Comparison of ENCODE assay signal across 17 cellular contexts in genomic region chr18:73669299-73669698, GRCh38.
DNase-seq lines count a peak whose midpoint lies in the region; ATAC-seq and TF ChIP-seq lines count a peak whose summit lies in the region.
"Had no signal": no experiment of that assay in that cellular context is flagged by ENCODE, and none has a peak within 500 bp of the region (broad histone marks: within the 10 kb centered on the region; RNA-seq: fewer than 3 reads in every experiment).

No MANE protein-coding gene starts in this region.

- H3K27ac ChIP-seq in SK-N-SH (ENCODE audit: low read depth in 2 of 2, low read length in 1 of 2) (no peak overlapping the region), right atrium auricular region (no peak overlapping the region), hepatocyte (no peak overlapping the region)
- H3K27ac ChIP-seq: cardiac muscle cell, Peyer's patch had no signal

- no peaks in the 10 kb centered on the region for H3F3A ChIP-seq in SK-N-SH (replicated peaks; ENCODE audit: insufficient read depth)

- no peaks in the 10 kb centered on the region for H3K4me1 ChIP-seq in SK-N-SH (ENCODE audit: control insufficient read depth in 1 of 2, insufficient read depth in 2 of 2, low read depth in 1 of 2, low read length in 1 of 2)
- H3K4me1 ChIP-seq in right atrium auricular region = no peaks in the 10 kb centered on the region
- H3K4me1 ChIP-seq in hepatocyte (ENCODE audit: insufficient read depth) = no peaks in the 10 kb centered on the region
- H3K4me1 ChIP-seq: Peyer's patch had no signal

- CTCF ChIA-PET in SK-N-SH (lab: Yijun Ruan, JAX) = interaction anchor here (1.3 to 1.8 kb wide), 2 partner anchors 69 to 173 kb away, joined by 3 to 6 read pairs; no protein-coding TSS in a partner anchor
- CTCF ChIA-PET in GM10248 (lab: Yijun Ruan, JAX) = no interaction called here

- WGBS in SK-N-SH (ENCODE audit: low lambda C conversion rate) = 43% methylated on average over 6 of the region's 6 CpGs
- 62% methylated on average over 6 of the region's 6 CpGs for WGBS in hepatocyte (ENCODE audit: low lambda C conversion rate, missing lambda C conversion rate)

- H4K20me1 ChIP-seq in SK-N-SH (ENCODE audit: insufficient read depth) (no peaks in the 10 kb centered on the region), hepatocyte (ENCODE audit: insufficient read depth, poor library complexity, severe bottlenecking) (no peaks in the 10 kb centered on the region)

- H3K36me3 ChIP-seq in SK-N-SH (replicated peaks in 1 of 2; ENCODE audit: control insufficient read depth in 1 of 2, insufficient read depth in 2 of 2, low read length in 1 of 2) = no peaks in the 10 kb centered on the region
- no peaks in the 10 kb centered on the region for H3K36me3 ChIP-seq in right atrium auricular region
- H3K36me3 ChIP-seq in hepatocyte (replicated peaks; ENCODE audit: insufficient read depth, low read depth) = no peaks in the 10 kb centered on the region
- H3K36me3 ChIP-seq: cardiac muscle cell, Peyer's patch had no signal

- 0 out of 3 replicates have a peak, but pooled peaks have one; percentile 40 for ATAC-seq in SK-N-SH treated with all-trans-retinoic acid at 6 μM for 48 hours
- ATAC-seq: effector memory CD8-positive, alpha-beta T cell had no signal

- H3K9me3 ChIP-seq in SK-N-SH (no peaks in the 10 kb centered on the region; the same call in 1 of the 2 replicates), right atrium auricular region (no peaks in the 10 kb centered on the region), hepatocyte (ENCODE audit: low read depth) (no peaks in the 10 kb centered on the region)
- H3K9me3 ChIP-seq: Peyer's patch had no signal

- H3K9me2 ChIP-seq in SK-N-SH (no peaks in the 10 kb centered on the region), hepatocyte (replicated peaks; ENCODE audit: insufficient read depth) (no peaks in the 10 kb centered on the region)

- no peaks in the 10 kb centered on the region for H3K27me3 ChIP-seq in SK-N-SH (ENCODE audit: insufficient read depth)
- H3K27me3 ChIP-seq in right atrium auricular region = no peaks in the 10 kb centered on the region
- no peaks in the 10 kb centered on the region for H3K27me3 ChIP-seq in hepatocyte
- H3K27me3 ChIP-seq: cardiac muscle cell, Peyer's patch had no signal

- H3K4me2 ChIP-seq in SK-N-SH (no peak overlapping the region), hepatocyte (no peak overlapping the region)

- no peak for TF ChIP-seq RAD21 in SK-N-SH (IDR thresholded peaks at IDR 0.05; ENCODE audit: low read length)

- no peak overlapping the region for H3K9ac ChIP-seq in SK-N-SH

- DNase-seq in SK-N-SH (no peak), astrocyte of the hippocampus (ENCODE audit: low read depth, low spot score) (peak; percentile 93), globus pallidus (ENCODE audit: low spot score) (peak; percentile 11), right atrium auricular region (ENCODE audit: low spot score) (no peak), hepatocyte (ENCODE audit: low spot score) (no peak), GM10248 (ENCODE audit: extremely low spot score) (no peak), NCI-H1105 (lab: John Stamatoyannopoulos, UW) (no peak)
- DNase-seq: activated CD4-positive, CD25-positive, alpha-beta regulatory T cell; activated gamma-delta T cell treated with Interleukin-2 at 50 U/mL for 16 hours; effector memory CD8-positive, alpha-beta T cell; GF-D8; NCI-H1694; NCI-H510A; occipital lobe; Peyer's patch had no signal

- POLR2A ChIA-PET in SK-N-SH (lab: Yijun Ruan, JAX) = no interaction called here
- POLR2A ChIA-PET in GM10248 (lab: Yijun Ruan, JAX) = no interaction called here

- H3K4me3 ChIP-seq in SK-N-SH (ENCODE audit: low read depth in 2 of 2, low read length in 1 of 2) (no peak overlapping the region), right atrium auricular region (no peak overlapping the region), hepatocyte (no peak overlapping the region)
- H3K4me3 ChIP-seq: cardiac muscle cell, Peyer's patch had no signal

- no peak for TF ChIP-seq CTCF in SK-N-SH (IDR thresholded peaks at IDR 0.05)
- no peak for TF ChIP-seq CTCF in right atrium auricular region (IDR thresholded peaks at IDR 0.05)
- no peak for TF ChIP-seq CTCF in hepatocyte (IDR thresholded peaks at IDR 0.05; ENCODE audit: poor library complexity)
- no peak for TF ChIP-seq CTCF in GM10248 (IDR thresholded peaks at IDR 0.05; ENCODE audit: control extremely low read depth, extremely low read depth, low read depth, missing control alignments)

- TF ChIP-seq EP300 in SK-N-SH (IDR thresholded peaks at IDR 0.05; ENCODE audit: borderline replicate concordance in 1 of 2, low read depth in 1 of 2, low read length in 1 of 2) = no peak

- no peaks in the 10 kb centered on the region for H3K79me2 ChIP-seq in SK-N-SH (ENCODE audit: insufficient read depth)
- H3K79me2 ChIP-seq in hepatocyte = no peaks in the 10 kb centered on the region

- H2AFZ ChIP-seq in SK-N-SH (ENCODE audit: low read depth) (no peak overlapping the region), hepatocyte (no peak overlapping the region)

TF ChIP-seq in SK-N-SH treated with all-trans-retinoic acid at 6 μM for 48 hours, 23 proteins besides CTCF, POLR2A, EP300 and RAD21 (continues in another document):
- no peak for TF ChIP-seq ZNF8 (CRISPR knock-in tag; IDR thresholded peaks at IDR 0.05)
- TF ChIP-seq BACH2 (CRISPR knock-in tag; IDR thresholded peaks at IDR 0.05; ENCODE audit: borderline replicate concordance) = no peak
- no peak for TF ChIP-seq PPARA (CRISPR knock-in tag; IDR thresholded peaks at IDR 0.05; ENCODE audit: borderline replicate concordance)
- no peak for TF ChIP-seq TCF4 (CRISPR knock-in tag; IDR thresholded peaks at IDR 0.05; ENCODE audit: borderline replicate concordance)
- TF ChIP-seq ZFP3 (CRISPR knock-in tag; IDR thresholded peaks at IDR 0.05) = no peak
- no peak for TF ChIP-seq POU6F1 (CRISPR knock-in tag; IDR thresholded peaks at IDR 0.05; ENCODE audit: borderline replicate concordance, low read depth)
- no peak for TF ChIP-seq ZNF565 (CRISPR knock-in tag; conservative IDR thresholded peaks at IDR 0.05; ENCODE audit: low read depth)
- TF ChIP-seq ZNF70 (CRISPR knock-in tag; IDR thresholded peaks at IDR 0.05) = no peak
- no peak for TF ChIP-seq OSR1 (CRISPR knock-in tag; IDR thresholded peaks at IDR 0.05)
- TF ChIP-seq ZC3H10 (CRISPR knock-in tag; IDR thresholded peaks at IDR 0.05) = no peak
- TF ChIP-seq CSDC2 (CRISPR knock-in tag; IDR thresholded peaks at IDR 0.05) = no peak

TF ChIP-seq in SK-N-SH, 30 proteins besides CTCF, POLR2A, EP300 and RAD21:
- no peak for TF ChIP-seq RXRA (IDR thresholded peaks at IDR 0.05; ENCODE audit: borderline replicate concordance, low read depth)
- TF ChIP-seq POLR2AphosphoS5 (IDR thresholded peaks at IDR 0.05; ENCODE audit: low read depth, low read length) = no peak
- TF ChIP-seq TAF1 (IDR thresholded peaks at IDR 0.05; ENCODE audit: borderline replicate concordance, low read depth, low read length) = no peak
- TF ChIP-seq, protein P1, sequence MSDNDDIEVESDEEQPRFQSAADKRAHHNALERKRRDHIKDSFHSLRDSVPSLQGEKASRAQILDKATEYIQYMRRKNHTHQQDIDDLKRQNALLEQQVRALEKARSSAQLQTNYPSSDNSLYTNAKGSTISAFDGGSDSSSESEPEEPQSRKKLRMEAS (IDR thresholded peaks at IDR 0.05; ENCODE audit: low read depth) = no peak
- no peak for TF ChIP-seq ELF1 (IDR thresholded peaks at IDR 0.05)
- TF ChIP-seq GABPA (IDR thresholded peaks at IDR 0.05; ENCODE audit: low read depth) = no peak

Comparison
In these comparisons a context has a peak if more than half of its experiments do, and no peak if none do; other contexts are left out.
1. DNase-seq: peak in astrocyte of the hippocampus (single experiment) and globus pallidus (single experiment); none in SK-N-SH (single experiment), right atrium auricular region (single experiment), hepatocyte (single experiment), GM10248 (single experiment) and NCI-H1105 (single experiment).